18 cellular contexts compared by ENCODE assay signal in the genomic region with DNA sequence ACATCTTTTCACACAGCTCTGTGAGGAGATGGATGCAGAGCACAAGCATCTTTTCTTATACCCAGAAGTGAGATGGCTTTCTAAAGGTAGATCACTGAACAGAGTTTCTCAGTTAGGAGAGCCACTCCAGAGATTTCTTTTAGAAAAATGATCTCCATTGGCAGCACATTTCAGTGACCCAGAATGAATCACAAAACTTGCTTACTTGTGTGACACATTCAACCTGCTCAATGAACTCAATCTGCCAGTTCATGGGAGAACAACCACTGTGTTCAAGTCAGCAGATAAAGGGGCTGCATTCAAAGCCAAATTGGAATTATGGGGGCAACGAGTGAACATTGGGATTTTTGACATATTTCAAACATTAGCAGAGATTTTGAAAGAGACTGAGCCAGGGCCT.
A peak's percentile ranks its signal among the peaks of the same experiment; 100 is the strongest.
DNase-seq lines count a peak whose midpoint lies in the region; ATAC-seq and TF ChIP-seq lines count a peak whose summit lies in the region.
"Had no signal": no experiment of that assay in that cellular context is flagged by ENCODE, and none has a peak within 500 bp of the region (broad histone marks: within the 10 kb centered on the region; RNA-seq: fewer than 3 reads in every experiment).

No MANE protein-coding gene starts in this region.

- no peak for DNase-seq in WERI-Rb-1
- peak; percentile 27 for DNase-seq in kidney glomerular epithelial cell (lab: John Stamatoyannopoulos, UW)
- no peak for DNase-seq in left colon
- no peak for DNase-seq in Karpas-422
- no peak for DNase-seq in NCI-H774 (lab: John Stamatoyannopoulos, UW)
- DNase-seq: CD4-positive, CD25-positive, alpha-beta regulatory T cell; KG1; NCI-H1105; NCI-H146; NCI-H2029; NCI-H226; NCI-H510A treated with DMSO at 0.1 percent for 48 hours; Peyer's patch had no signal

- ATAC-seq in left colon (no peak), GM19328 (IDR thresholded peaks at IDR 0.05; ENCODE audit: unreplicated experiment) (no peak)
- ATAC-seq: Right ventricle myocardium inferior had no signal

- no peak overlapping the region for H2AFZ ChIP-seq in Karpas-422 (ENCODE audit: low read length)

- intact Hi-C loops in left colon (cut with DNase I, micrococcal nuclease) = no loop called here

- H3K4me2 ChIP-seq in Karpas-422 (ENCODE audit: low read depth, low read length, poor library complexity, severe bottlenecking) = no peak overlapping the region

- H4K20me1 ChIP-seq in Karpas-422 (ENCODE audit: insufficient read depth, low read depth, low read length) = no peaks in the 10 kb centered on the region

- TF ChIP-seq CTCF in WERI-Rb-1 (IDR thresholded peaks at IDR 0.05; ENCODE audit: low read depth, low read length) = no peak

- H3K9me2 ChIP-seq in Karpas-422 (replicated peaks; ENCODE audit: insufficient read depth, low read length) = no peaks in the 10 kb centered on the region

- peak overlapping the region; percentile 70; the same call in 1 of the 2 replicates for H3K27ac ChIP-seq in HUES6 (ENCODE audit: low read depth, low read length)
- peak overlapping the region; percentile 24 for H3K27ac ChIP-seq in WERI-Rb-1
- no peak overlapping the region for H3K27ac ChIP-seq in Karpas-422 (ENCODE audit: low read length)
- H3K27ac ChIP-seq: HL-60, Peyer's patch, SJSA1 had no signal

- peak overlapping the region; percentile 47 for H3K9ac ChIP-seq in HUES6 (ENCODE audit: low read length)
- no peak overlapping the region for H3K9ac ChIP-seq in Karpas-422 (ENCODE audit: low read length)

- H3K36me3 ChIP-seq in HUES6 (ENCODE audit: control insufficient read depth, insufficient read depth, low read length) = no peaks in the 10 kb centered on the region
- H3K36me3 ChIP-seq in WERI-Rb-1 = no peaks in the 10 kb centered on the region
- no peaks in the 10 kb centered on the region for H3K36me3 ChIP-seq in Karpas-422 (ENCODE audit: insufficient read depth, low read length)
- H3K36me3 ChIP-seq: Peyer's patch, SJSA1 had no signal

- H3K4me1 ChIP-seq in HUES6 (ENCODE audit: control insufficient read depth, insufficient read depth, low read length) (peaks cover 39% of the 10 kb centered on the region), Karpas-422 (ENCODE audit: low read length) (peaks cover 32% of the 10 kb centered on the region)
- H3K4me1 ChIP-seq: Peyer's patch, SJSA1 had no signal

- H3K4me3 ChIP-seq in HUES6 (ENCODE audit: low read depth, low read length) = no peak overlapping the region; the same call in 1 of the 2 replicates
- no peak overlapping the region for H3K4me3 ChIP-seq in WERI-Rb-1 (ENCODE audit: low read depth, low read length)
- no peak overlapping the region for H3K4me3 ChIP-seq in Karpas-422 (ENCODE audit: low read length)
- H3K4me3 ChIP-seq: Peyer's patch, SJSA1 had no signal

- H3K9me3 ChIP-seq in HUES6 (ENCODE audit: control insufficient read depth, insufficient read depth, low read depth, low read length) (peaks cover 4% of the 10 kb centered on the region; the same call in 1 of the 2 replicates), WERI-Rb-1 (ENCODE audit: severe bottlenecking) (peaks cover 2% of the 10 kb centered on the region), Karpas-422 (ENCODE audit: low read length) (no peaks in the 10 kb centered on the region)
- H3K9me3 ChIP-seq: Peyer's patch, SJSA1 had no signal

- no peaks in the 10 kb centered on the region for H3K79me2 ChIP-seq in Karpas-422 (ENCODE audit: low read length)

- no peaks in the 10 kb centered on the region for H3K27me3 ChIP-seq in HUES6 (ENCODE audit: control insufficient read depth, insufficient read depth, low read length)
- no peaks in the 10 kb centered on the region for H3K27me3 ChIP-seq in WERI-Rb-1 (ENCODE audit: insufficient read depth, low read depth, severe bottlenecking)
- no peaks in the 10 kb centered on the region for H3K27me3 ChIP-seq in Karpas-422 (ENCODE audit: low read length)
- H3K27me3 ChIP-seq: Peyer's patch, SJSA1 had no signal
